ENCODE assay signal across 15 cellular contexts in genomic region chr13:98473135-98473791, GRCh38.
DNase-seq lines count a peak whose midpoint lies in the region; ATAC-seq and TF ChIP-seq lines count a peak whose summit lies in the region.
"Had no signal": no experiment of that assay in that cellular context is flagged by ENCODE, and none has a peak within 500 bp of the region (broad histone marks: within the 10 kb centered on the region; RNA-seq: fewer than 3 reads in every experiment).

No MANE protein-coding gene starts in this region.

- H3F3A ChIP-seq in PC-3 (ENCODE audit: low read length, unreplicated experiment): peaks cover 4% of the 10 kb centered on the region

- H3K4me2 ChIP-seq in PC-3 (ENCODE audit: low read length) (no peak overlapping the region), neuronal stem cell (ENCODE audit: insufficient read depth, low read length, poor library complexity, severe bottlenecking) (no peak overlapping the region)

- peaks cover 43% of the 10 kb centered on the region for H3K4me1 Mint-ChIP-seq in CD8-positive, alpha-beta T cell (ENCODE audit: low read depth)
- peaks cover 38 to 41% of the 10 kb centered on the region in 2 donors for H3K4me1 Mint-ChIP-seq in effector memory CD8-positive, alpha-beta T cell (ENCODE audit: low read depth in 2 of 2)
- H3K4me1 Mint-ChIP-seq in naive thymus-derived CD4-positive, alpha-beta T cell: peaks cover 33 to 64% (median 47%) of the 10 kb centered on the region in 7 donors

- no CpG with 5 or more reads among the region's 5 CpGs for WGBS in neuronal stem cell (ENCODE audit: extremely low coverage in 2 of 2, insufficient read length in 2 of 2, insufficient replicate concordance in 1 of 2), 2 donors

- H3K9me3 Mint-ChIP-seq in CD8-positive, alpha-beta T cell: no peaks in the 10 kb centered on the region
- H3K9me3 Mint-ChIP-seq in effector memory CD8-positive, alpha-beta T cell: no peaks in the 10 kb centered on the region
- H3K9me3 Mint-ChIP-seq in naive thymus-derived CD4-positive, alpha-beta T cell: no peaks in the 10 kb centered on the region
- H3K9me3 Mint-ChIP-seq: activated B cell treated with CpG ODN at 0.5 μM for 24 hours, neural crest cell had no signal

- no peak overlapping the region for H4K8ac ChIP-seq in neuronal stem cell (ENCODE audit: low read depth, low read length)

- no peak overlapping the region for H3K23ac ChIP-seq in neuronal stem cell (ENCODE audit: low read depth, low read length, poor library complexity)

- no peak for DNase-seq in CD8-positive, alpha-beta T cell
- DNase-seq in PC-3 (no peak), NCI-H524 treated with DMSO at 0.1 percent for 48 hours (lab: John Stamatoyannopoulos, UW) (no peak), neuronal stem cell (ENCODE audit: low spot score) (no peak), DMS153 (lab: John Stamatoyannopoulos, UW) (no peak)
- no peak for DNase-seq in effector memory CD8-positive, alpha-beta T cell
- no peak for DNase-seq in naive thymus-derived CD4-positive, alpha-beta T cell
- DNase-seq in stimulated activated CD4-positive, alpha-beta T cell treated with anti-CD3 and anti-CD28 coated beads, Interleukin-1b, Interleukin-23, amount 100 ng/mL, for 48 hours: no peak
- DNase-seq: activated B cell treated with CpG ODN at 0.5 μM for 24 hours; activated effector memory CD4-positive, alpha-beta T cell treated with anti-CD3 and anti-CD28 coated beads, Interleukin-2, amount 50 U/mL, for 16 hours; NCI-H1092 treated with DMSO at 0.1 percent for 48 hours; NCI-H345 had no signal

- BruUV-seq in PC-3 (replicated peaks; lab: Mats Ljungman, UMichigan): no TSS peak

- H3K9me2 ChIP-seq in PC-3 (replicated peaks; ENCODE audit: low read length): no peaks in the 10 kb centered on the region

- intact Hi-C loops in CD8-positive, alpha-beta T cell (cut with DNase I, micrococcal nuclease): loop anchor here in 1 of 2 experiments (10.0 kb wide), 1 partner anchor 498 kb away; no protein-coding TSS in a partner anchor
- intact Hi-C loops in PC-3 (cut with micrococcal nuclease): no loop called here
- intact Hi-C loops in naive thymus-derived CD4-positive, alpha-beta T cell (cut with micrococcal nuclease): loop anchor here in 1 of 2 donors (10.0 kb wide), 1 partner anchor 498 kb away; no protein-coding TSS in a partner anchor

- no peak overlapping the region for H3K4me3 Mint-ChIP-seq in CD8-positive, alpha-beta T cell
- H3K4me3 Mint-ChIP-seq in effector memory CD8-positive, alpha-beta T cell: no peak overlapping the region
- no peak overlapping the region for H3K4me3 Mint-ChIP-seq in naive thymus-derived CD4-positive, alpha-beta T cell
- H3K4me3 Mint-ChIP-seq: activated B cell treated with CpG ODN at 0.5 μM for 24 hours, neural crest cell had no signal

- peaks cover 15% of the 10 kb centered on the region for H3K36me3 ChIP-seq in CD8-positive, alpha-beta T cell (ENCODE audit: insufficient read depth, low read length)
- H3K36me3 ChIP-seq in PC-3 (ENCODE audit: low read depth, low read length) (peaks cover 21% of the 10 kb centered on the region), neuronal stem cell (replicated peaks in 1 of 2; ENCODE audit: control insufficient read depth in 2 of 2, insufficient read depth in 2 of 2, low read length in 2 of 2) (peaks cover 29 to 67% of the 10 kb centered on the region in 2 donors)
- H3K36me3 ChIP-seq in naive thymus-derived CD4-positive, alpha-beta T cell (ENCODE audit: control insufficient read depth in 2 of 3, insufficient read depth in 3 of 3, low read length in 3 of 3): peaks cover 0 to 51% (median 6%) of the 10 kb centered on the region in 3 experiments

- H3K79me1 ChIP-seq in neuronal stem cell (ENCODE audit: low read depth, low read length): peaks cover 5% of the 10 kb centered on the region

- H2BK15ac ChIP-seq in neuronal stem cell (ENCODE audit: low read length): no peak overlapping the region

- no peak overlapping the region for H4K91ac ChIP-seq in neuronal stem cell (ENCODE audit: low read depth, low read length, poor library complexity)

- CTCF ChIA-PET in CD8-positive, alpha-beta T cell (lab: Charles Lee): interaction anchor here (1.5 to 3.4 kb wide), 2 partner anchors 28 to 180 kb away, joined by 5 to 16 read pairs; no protein-coding TSS in a partner anchor
- CTCF ChIA-PET in PC-3 (lab: Charles Lee): no interaction called here
- CTCF ChIA-PET in naive thymus-derived CD4-positive, alpha-beta T cell (lab: Charles Lee): interaction anchor here (1.1 kb wide), 2 partner anchors 28 to 180 kb away, joined by 3 to 4 read pairs; no protein-coding TSS in a partner anchor

- TF ChIP-seq CTCF in CD8-positive, alpha-beta T cell (IDR thresholded peaks at IDR 0.05): no peak
- no peak for TF ChIP-seq CTCF in PC-3 (conservative IDR thresholded peaks at IDR 0.05; ENCODE audit: low read depth, low read length)

- no peak overlapping the region for H3K18ac ChIP-seq in neuronal stem cell (ENCODE audit: low read length)

- no peak overlapping the region for H2BK120ac ChIP-seq in neuronal stem cell (ENCODE audit: low read depth, low read length)

- H3K36me3 Mint-ChIP-seq in CD8-positive, alpha-beta T cell: peaks cover 61% of the 10 kb centered on the region
- peaks cover 42% of the 10 kb centered on the region for H3K36me3 Mint-ChIP-seq in effector memory CD8-positive, alpha-beta T cell (ENCODE audit: insufficient read depth)
- peaks cover 8 to 48% (median 33%) of the 10 kb centered on the region in 5 donors for H3K36me3 Mint-ChIP-seq in naive thymus-derived CD4-positive, alpha-beta T cell

- no peak overlapping the region for H3K4ac ChIP-seq in neuronal stem cell (ENCODE audit: low read length)

- no peaks in the 10 kb centered on the region for H3K27me3 ChIP-seq in CD8-positive, alpha-beta T cell (ENCODE audit: insufficient read depth, low read length)
- no peaks in the 10 kb centered on the region for H3K27me3 ChIP-seq in PC-3 (ENCODE audit: low read length)
- no peaks in the 10 kb centered on the region for H3K27me3 ChIP-seq in naive thymus-derived CD4-positive, alpha-beta T cell (ENCODE audit: control insufficient read depth in 2 of 2, insufficient read depth in 2 of 2, low read length in 2 of 2)
- H3K27me3 ChIP-seq in neuronal stem cell (ENCODE audit: control insufficient read depth in 3 of 3, insufficient read depth in 3 of 3, low read depth in 1 of 3, low read length in 3 of 3): no peaks in the 10 kb centered on the region
- H3K27me3 ChIP-seq: heart right ventricle had no signal

- no peak overlapping the region for H2AFZ ChIP-seq in PC-3 (ENCODE audit: low read length)
- no peak overlapping the region for H2AFZ ChIP-seq in neuronal stem cell (ENCODE audit: low read length)

- no peak overlapping the region for H2BK5ac ChIP-seq in neuronal stem cell (ENCODE audit: low read length)

- H3K4me1 ChIP-seq in CD8-positive, alpha-beta T cell (ENCODE audit: insufficient read depth, low read length): peaks cover 23% of the 10 kb centered on the region
- H3K4me1 ChIP-seq in PC-3 (ENCODE audit: insufficient read depth, low read length) (peaks cover 27% of the 10 kb centered on the region), neuronal stem cell (ENCODE audit: control insufficient read depth in 2 of 2, insufficient read depth in 1 of 2, low read depth in 1 of 2, low read length in 2 of 2) (peaks cover 15 to 20% of the 10 kb centered on the region in 2 donors)
- peaks cover 23 to 29% of the 10 kb centered on the region in 2 donors for H3K4me1 ChIP-seq in naive thymus-derived CD4-positive, alpha-beta T cell (ENCODE audit: control insufficient read depth in 2 of 2, insufficient read depth in 2 of 2, low read length in 2 of 2)

- no peaks in the 10 kb centered on the region for H4K20me1 ChIP-seq in PC-3 (ENCODE audit: low read length)

- H2BK12ac ChIP-seq in neuronal stem cell (ENCODE audit: low read length): no peak overlapping the region

- H3K27me3 Mint-ChIP-seq in CD8-positive, alpha-beta T cell (ENCODE audit: low read depth): no peaks in the 10 kb centered on the region
- no peaks in the 10 kb centered on the region for H3K27me3 Mint-ChIP-seq in effector memory CD8-positive, alpha-beta T cell
- no peaks in the 10 kb centered on the region for H3K27me3 Mint-ChIP-seq in naive thymus-derived CD4-positive, alpha-beta T cell
- H3K27me3 Mint-ChIP-seq: activated B cell treated with CpG ODN at 0.5 μM for 24 hours had no signal

- H3K4me3 ChIP-seq in CD8-positive, alpha-beta T cell (ENCODE audit: low read depth, low read length): no peak overlapping the region
- H3K4me3 ChIP-seq in PC-3 (ENCODE audit: low read length) (no peak overlapping the region), neuronal stem cell (ENCODE audit: low read length in 2 of 2) (no peak overlapping the region)
- H3K4me3 ChIP-seq in naive thymus-derived CD4-positive, alpha-beta T cell (ENCODE audit: low read length): no peak overlapping the region
- H3K4me3 ChIP-seq: heart right ventricle, SK-N-MC had no signal

- no peak overlapping the region for H2AK5ac ChIP-seq in neuronal stem cell (ENCODE audit: low read depth, low read length)

- no peak overlapping the region for H3K14ac ChIP-seq in neuronal stem cell (ENCODE audit: low read length)

- peak overlapping the region; percentile 67 for H3K27ac Mint-ChIP-seq in CD8-positive, alpha-beta T cell
- H3K27ac Mint-ChIP-seq in effector memory CD8-positive, alpha-beta T cell: peak overlapping the region; percentile 92 to 93
- peak overlapping the region in 8 of 9 donors; percentile 15 to 88 (median 68) for H3K27ac Mint-ChIP-seq in naive thymus-derived CD4-positive, alpha-beta T cell

- no peak for ATAC-seq in CD8-positive, alpha-beta T cell
- ATAC-seq in PC-3: no peak
- no peak for ATAC-seq in effector memory CD8-positive, alpha-beta T cell (replicated peaks)
- no peak for ATAC-seq in naive thymus-derived CD4-positive, alpha-beta T cell

- no peak overlapping the region for H3K27ac ChIP-seq in CD8-positive, alpha-beta T cell (ENCODE audit: low read depth, low read length)
- H3K27ac ChIP-seq in PC-3 (ENCODE audit: low read length) (peak overlapping the region; percentile 30; the same call in 1 of the 2 replicates), neuronal stem cell (replicated peaks; ENCODE audit: low read length) (no peak overlapping the region)
- H3K27ac ChIP-seq in naive thymus-derived CD4-positive, alpha-beta T cell (ENCODE audit: low read depth, low read length): no peak overlapping the region
- H3K27ac ChIP-seq: SK-N-MC had no signal

- POLR2A ChIA-PET in CD8-positive, alpha-beta T cell (lab: Charles Lee): no interaction called here
- POLR2A ChIA-PET in PC-3 (lab: Charles Lee; ENCODE audit: unreplicated experiment): no interaction called here
- POLR2A ChIA-PET in naive thymus-derived CD4-positive, alpha-beta T cell (lab: Charles Lee): interaction anchor here (0.6 kb wide), 1 partner anchor 947 kb away, joined by 3 read pairs; no protein-coding TSS in a partner anchor

- no peaks in the 10 kb centered on the region for H3K9me3 ChIP-seq in CD8-positive, alpha-beta T cell (ENCODE audit: low read length)
- no peaks in the 10 kb centered on the region for H3K9me3 ChIP-seq in PC-3 (ENCODE audit: low read length)
- no peaks in the 10 kb centered on the region for H3K9me3 ChIP-seq in naive thymus-derived CD4-positive, alpha-beta T cell (ENCODE audit: control insufficient read depth in 2 of 3, low read length in 3 of 3)
- no peaks in the 10 kb centered on the region for H3K9me3 ChIP-seq in neuronal stem cell (replicated peaks in 1 of 2; ENCODE audit: control insufficient read depth in 2 of 2, insufficient read depth in 1 of 2, low read depth in 1 of 2, low read length in 2 of 2)
- H3K9me3 ChIP-seq: heart right ventricle had no signal

- H3K79me2 ChIP-seq in PC-3 (ENCODE audit: low read length): peaks cover 38% of the 10 kb centered on the region

- H3K9ac ChIP-seq in PC-3 (ENCODE audit: low read length) (no peak overlapping the region), neuronal stem cell (ENCODE audit: low read depth, low read length, poor library complexity) (no peak overlapping the region)
